In the genomic region with DNA sequence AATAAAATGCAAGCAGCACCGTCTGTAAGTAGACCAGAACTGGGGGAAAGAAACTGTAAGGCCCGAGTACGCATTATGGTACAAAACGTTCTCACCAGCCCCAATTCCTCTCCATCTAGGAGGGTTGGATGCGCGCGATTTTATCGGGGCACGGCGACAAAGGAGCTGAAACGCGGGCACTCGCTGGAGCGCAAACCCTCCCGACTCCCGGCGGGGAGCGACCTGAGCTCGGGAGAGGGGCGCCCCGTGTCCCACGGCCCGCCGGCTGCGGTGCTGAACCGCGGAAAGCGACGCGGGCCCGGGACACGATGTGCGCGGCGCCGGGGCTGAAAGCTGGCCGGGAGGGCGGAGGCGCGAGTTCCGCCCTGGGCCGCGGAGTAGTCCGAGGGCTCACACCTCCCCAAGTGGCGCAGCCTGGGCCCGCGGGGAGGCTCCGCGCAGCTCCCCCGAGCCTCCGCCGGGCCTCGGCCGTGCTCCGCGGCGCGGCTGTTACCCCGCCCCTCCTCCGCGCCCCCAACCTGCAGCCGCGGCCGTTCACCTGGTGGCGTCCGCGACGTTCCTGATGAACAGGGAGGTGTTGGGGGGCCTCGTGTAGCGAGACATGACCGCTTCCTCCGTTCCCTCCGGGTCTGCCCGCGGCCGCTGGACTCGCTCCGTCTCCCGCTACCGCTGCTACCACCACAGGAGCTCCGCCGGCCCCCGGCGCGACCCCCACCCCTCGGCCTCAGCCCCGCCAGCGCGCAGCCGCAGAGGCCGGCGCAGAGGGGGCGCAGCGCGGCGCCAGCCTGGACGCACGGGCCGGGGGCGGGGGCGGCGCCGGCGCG, we compare ENCODE assay signal across 1 cellular context.
TF ChIP-seq lines count a peak whose summit lies in the region.

Gene SRSF12, minus strand, starts transcription at position 787 of the 824 bp plus-strand sequence. Its CDS starts 184 bp downstream, at position 603.

TF ChIP-seq in HepG2, 621 proteins besides CTCF, POLR2A, EP300 and RAD21 (continued from another document and continues in another):
- TF ChIP-seq, protein P1, sequence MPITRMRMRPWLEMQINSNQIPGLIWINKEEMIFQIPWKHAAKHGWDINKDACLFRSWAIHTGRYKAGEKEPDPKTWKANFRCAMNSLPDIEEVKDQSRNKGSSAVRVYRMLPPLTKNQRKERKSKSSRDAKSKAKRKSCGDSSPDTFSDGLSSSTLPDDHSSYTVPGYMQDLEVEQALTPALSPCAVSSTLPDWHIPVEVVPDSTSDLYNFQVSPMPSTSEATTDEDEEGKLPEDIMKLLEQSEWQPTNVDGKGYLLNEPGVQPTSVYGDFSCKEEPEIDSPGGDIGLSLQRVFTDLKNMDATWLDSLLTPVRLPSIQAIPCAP (CRISPR knock-in tag; IDR thresholded peaks at IDR 0.05; ENCODE audit: low read depth) = no peak
- TF ChIP-seq ZNF543 (CRISPR knock-in tag; IDR thresholded peaks at IDR 0.05) (0 out of 2 replicates have a peak, but pooled peaks have one; percentile 38), ZBTB2 (CRISPR knock-in tag; IDR thresholded peaks at IDR 0.05; ENCODE audit: low read depth) (no peak), ZNF318 (CRISPR knock-in tag; IDR thresholded peaks at IDR 0.05) (no peak), CAMTA2 (CRISPR knock-in tag; IDR thresholded peaks at IDR 0.05; ENCODE audit: borderline replicate concordance) (no peak), PHF8 (CRISPR knock-in tag; IDR thresholded peaks at IDR 0.05) (no peak), ZNF234 (CRISPR knock-in tag; conservative IDR thresholded peaks at IDR 0.05) (no peak), ZNF598 (CRISPR knock-in tag; IDR thresholded peaks at IDR 0.05; ENCODE audit: borderline replicate concordance) (no peak), FOXP1 (IDR thresholded peaks at IDR 0.05) (no peak), FOXP1 (CRISPR knock-in tag; IDR thresholded peaks at IDR 0.05) (no peak), IRF2 (CRISPR knock-in tag; IDR thresholded peaks at IDR 0.05) (no peak), KLF6 (CRISPR knock-in tag; IDR thresholded peaks at IDR 0.05) (0 out of 2 replicates have a peak, but pooled peaks have one; percentile 47), ZNF496 (CRISPR knock-in tag; IDR thresholded peaks at IDR 0.05; ENCODE audit: insufficient replicate concordance) (no peak), ONECUT2 (CRISPR knock-in tag; IDR thresholded peaks at IDR 0.05) (no peak), SAP130 (CRISPR knock-in tag; IDR thresholded peaks at IDR 0.05; ENCODE audit: low read depth) (peak; percentile 20; the same call in 1 of the 2 replicates), ZNF263 (CRISPR knock-in tag; IDR thresholded peaks at IDR 0.05) (0 out of 2 replicates have a peak, but pooled peaks have one; percentile 11), PAWR (CRISPR knock-in tag; IDR thresholded peaks at IDR 0.05; ENCODE audit: borderline replicate concordance) (no peak), ZNF382 (CRISPR knock-in tag; IDR thresholded peaks at IDR 0.05; ENCODE audit: borderline replicate concordance) (no peak), RFX5 (IDR thresholded peaks at IDR 0.05; ENCODE audit: low read depth, low read length) (no peak), ZNF546 (CRISPR knock-in tag; conservative IDR thresholded peaks at IDR 0.05) (peak; percentile 70; the same call in 1 of the 2 replicates), RXRB (CRISPR knock-in tag; IDR thresholded peaks at IDR 0.05; ENCODE audit: borderline replicate concordance) (no peak), GPN1 (CRISPR knock-in tag; IDR thresholded peaks at IDR 0.05; ENCODE audit: borderline replicate concordance) (no peak), GABPB1 (CRISPR knock-in tag; IDR thresholded peaks at IDR 0.05) (peak; percentile 56; the same call in 1 of the 2 replicates), SALL1 (CRISPR knock-in tag; IDR thresholded peaks at IDR 0.05) (peak; percentile 61), ZNF776 (CRISPR knock-in tag; IDR thresholded peaks at IDR 0.05) (peak; percentile 59; the same call in 1 of the 2 replicates), U2AF2 (IDR thresholded peaks at IDR 0.05; ENCODE audit: low read depth, low read length) (no peak), SPEN (CRISPR knock-in tag; IDR thresholded peaks at IDR 0.05; ENCODE audit: low read depth) (peak; percentile 48; the same call in 1 of the 2 replicates), NFIB (CRISPR knock-in tag; IDR thresholded peaks at IDR 0.05; ENCODE audit: borderline replicate concordance) (no peak), ZNF260 (CRISPR knock-in tag; IDR thresholded peaks at IDR 0.05; ENCODE audit: borderline replicate concordance, low read depth) (no peak), ZNF709 (CRISPR knock-in tag; IDR thresholded peaks at IDR 0.05) (peak; percentile 80), ZSCAN31 (CRISPR knock-in tag; IDR thresholded peaks at IDR 0.05; ENCODE audit: low read depth) (0 out of 2 replicates have a peak, but pooled peaks have one; percentile 20)
- TF ChIP-seq, protein P2, sequence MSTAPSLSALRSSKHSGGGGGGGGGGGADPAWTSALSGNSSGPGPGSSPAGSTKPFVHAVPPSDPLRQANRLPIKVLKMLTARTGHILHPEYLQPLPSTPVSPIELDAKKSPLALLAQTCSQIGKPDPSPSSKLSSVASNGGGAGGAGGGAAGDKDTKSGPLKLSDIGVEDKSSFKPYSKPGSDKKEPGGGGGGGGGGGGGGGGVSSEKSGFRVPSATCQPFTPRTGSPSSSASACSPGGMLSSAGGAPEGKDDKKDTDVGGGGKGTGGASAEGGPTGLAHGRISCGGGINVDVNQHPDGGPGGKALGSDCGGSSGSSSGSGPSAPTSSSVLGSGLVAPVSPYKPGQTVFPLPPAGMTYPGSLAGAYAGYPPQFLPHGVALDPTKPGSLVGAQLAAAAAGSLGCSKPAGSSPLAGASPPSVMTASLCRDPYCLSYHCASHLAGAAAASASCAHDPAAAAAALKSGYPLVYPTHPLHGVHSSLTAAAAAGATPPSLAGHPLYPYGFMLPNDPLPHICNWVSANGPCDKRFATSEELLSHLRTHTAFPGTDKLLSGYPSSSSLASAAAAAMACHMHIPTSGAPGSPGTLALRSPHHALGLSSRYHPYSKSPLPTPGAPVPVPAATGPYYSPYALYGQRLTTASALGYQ (CRISPR knock-in tag; IDR thresholded peaks at IDR 0.05) = 0 out of 2 replicates have a peak, but pooled peaks have one; percentile 24
- TF ChIP-seq, protein P3, sequence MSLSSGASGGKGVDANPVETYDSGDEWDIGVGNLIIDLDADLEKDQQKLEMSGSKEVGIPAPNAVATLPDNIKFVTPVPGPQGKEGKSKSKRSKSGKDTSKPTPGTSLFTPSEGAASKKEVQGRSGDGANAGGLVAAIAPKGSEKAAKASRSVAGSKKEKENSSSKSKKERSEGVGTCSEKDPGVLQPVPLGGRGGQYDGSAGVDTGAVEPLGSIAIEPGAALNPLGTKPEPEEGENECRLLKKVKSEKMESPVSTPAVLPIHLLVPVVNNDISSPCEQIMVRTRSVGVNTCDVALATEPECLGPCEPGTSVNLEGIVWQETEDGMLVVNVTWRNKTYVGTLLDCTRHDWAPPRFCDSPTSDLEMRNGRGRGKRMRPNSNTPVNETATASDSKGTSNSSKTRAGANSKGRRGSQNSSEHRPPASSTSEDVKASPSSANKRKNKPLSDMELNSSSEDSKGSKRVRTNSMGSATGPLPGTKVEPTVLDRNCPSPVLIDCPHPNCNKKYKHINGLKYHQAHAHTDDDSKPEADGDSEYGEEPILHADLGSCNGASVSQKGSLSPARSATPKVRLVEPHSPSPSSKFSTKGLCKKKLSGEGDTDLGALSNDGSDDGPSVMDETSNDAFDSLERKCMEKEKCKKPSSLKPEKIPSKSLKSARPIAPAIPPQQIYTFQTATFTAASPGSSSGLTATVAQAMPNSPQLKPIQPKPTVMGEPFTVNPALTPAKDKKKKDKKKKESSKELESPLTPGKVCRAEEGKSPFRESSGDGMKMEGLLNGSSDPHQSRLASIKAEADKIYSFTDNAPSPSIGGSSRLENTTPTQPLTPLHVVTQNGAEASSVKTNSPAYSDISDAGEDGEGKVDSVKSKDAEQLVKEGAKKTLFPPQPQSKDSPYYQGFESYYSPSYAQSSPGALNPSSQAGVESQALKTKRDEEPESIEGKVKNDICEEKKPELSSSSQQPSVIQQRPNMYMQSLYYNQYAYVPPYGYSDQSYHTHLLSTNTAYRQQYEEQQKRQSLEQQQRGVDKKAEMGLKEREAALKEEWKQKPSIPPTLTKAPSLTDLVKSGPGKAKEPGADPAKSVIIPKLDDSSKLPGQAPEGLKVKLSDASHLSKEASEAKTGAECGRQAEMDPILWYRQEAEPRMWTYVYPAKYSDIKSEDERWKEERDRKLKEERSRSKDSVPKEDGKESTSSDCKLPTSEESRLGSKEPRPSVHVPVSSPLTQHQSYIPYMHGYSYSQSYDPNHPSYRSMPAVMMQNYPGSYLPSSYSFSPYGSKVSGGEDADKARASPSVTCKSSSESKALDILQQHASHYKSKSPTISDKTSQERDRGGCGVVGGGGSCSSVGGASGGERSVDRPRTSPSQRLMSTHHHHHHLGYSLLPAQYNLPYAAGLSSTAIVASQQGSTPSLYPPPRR (CRISPR knock-in tag; IDR thresholded peaks at IDR 0.05; ENCODE audit: borderline replicate concordance) = no peak
